In the genomic region with DNA sequence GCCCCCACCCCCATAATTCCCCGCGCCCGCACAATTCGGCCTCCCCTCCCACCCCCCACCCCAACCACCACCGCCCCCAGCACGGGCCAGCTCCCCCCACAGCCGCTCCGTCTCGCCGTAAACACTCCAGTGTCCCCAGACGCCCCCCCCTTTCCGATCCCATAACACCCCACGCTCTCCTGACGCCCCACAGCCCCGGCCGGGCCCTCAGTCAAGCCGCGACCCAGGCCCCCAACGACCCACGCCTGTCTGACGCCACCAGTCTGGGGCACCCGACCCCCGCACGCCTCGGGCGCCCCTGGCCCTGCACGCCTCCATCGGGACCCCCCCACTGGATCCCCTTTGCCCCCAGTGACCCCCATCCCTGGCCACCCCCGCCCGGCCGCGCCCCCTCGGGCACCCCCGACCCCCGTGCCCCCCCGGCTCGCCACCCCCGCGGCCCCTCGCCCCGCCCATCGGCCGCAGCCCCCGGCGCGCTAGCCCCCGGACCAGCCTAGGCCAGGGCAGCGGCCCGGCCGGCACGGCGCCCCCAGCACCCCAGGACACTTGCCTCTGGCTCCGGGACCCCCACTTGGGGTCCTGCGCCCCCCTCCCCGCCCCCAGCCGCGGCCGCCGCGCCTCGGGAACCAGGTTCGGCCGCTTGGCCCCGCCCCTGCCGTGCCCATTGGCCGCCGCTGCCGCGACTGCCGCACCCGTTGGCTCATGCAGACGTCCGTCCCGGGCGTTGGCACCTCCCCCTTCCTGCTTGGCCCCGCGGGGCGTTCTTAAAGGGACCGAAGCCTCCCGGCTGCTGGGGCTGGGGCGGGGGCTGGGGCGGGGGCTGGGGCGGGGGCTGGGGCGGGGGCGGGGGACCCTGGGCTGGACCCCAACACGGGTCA, we compare ENCODE assay signal across 8 cellular contexts.
DNase-seq lines count a peak whose midpoint lies in the region; ATAC-seq lines count a peak whose summit lies in the region.

A gene (minus strand): TSS at position 638 of the 878 bp plus-strand sequence. CDS start 1,603 bp downstream, outside the sequence.

- peak; percentile 36 for DNase-seq in NCI-H345 treated with DMSO at 0.1 percent for 48 hours (lab: John Stamatoyannopoulos, UW; ENCODE audit: unreplicated experiment)
- DNase-seq in central memory CD4-positive, alpha-beta T cell: peak; percentile 89
- peak; percentile 92 for DNase-seq in islet precursor cell
- peak; percentile 82 to 95 for DNase-seq in stimulated activated CD4-positive, alpha-beta T cell treated with anti-CD3 and anti-CD28 coated beads, Interleukin-12 subunit alpha, Interleukin-12 subunit beta, amount 100 ng/mL, for 24 hours (ENCODE audit: low read depth in 2 of 2)

- no peak within 1 kb of the TSS for H2AFZ ChIP-seq in ACC112 (ENCODE audit: low read length, unreplicated experiment)

- H3K36me3 ChIP-seq in ACC112 (ENCODE audit: insufficient read depth, low read length): peaks cover 5% of the 10 kb centered on the region; the same call in 1 of the 2 replicates

- H3K27ac ChIP-seq in ACC112 (ENCODE audit: low read depth, low read length): peak within 1 kb of the TSS; percentile 9; the same call in 1 of the 2 replicates

- H3K79me2 ChIP-seq in ACC112 (ENCODE audit: control insufficient read depth, insufficient read depth, low read length, unreplicated experiment): peaks cover 12% of the 10 kb centered on the region

- peak within 1 kb of the TSS; percentile 85 for H3K4me3 ChIP-seq in ACC112 (ENCODE audit: low read depth, low read length)

- peaks cover 13% of the 10 kb centered on the region for H3K4me1 ChIP-seq in ACC112 (ENCODE audit: control insufficient read depth, insufficient read depth, low read length, unreplicated experiment)

- ATAC-seq in GM18907 (IDR thresholded peaks at IDR 0.05; ENCODE audit: unreplicated experiment) (peak; percentile 92), HG03175 (IDR thresholded peaks at IDR 0.05; ENCODE audit: unreplicated experiment) (peak; percentile 94)
- ATAC-seq in activated CD4-positive, CD25-positive, alpha-beta regulatory T cell treated with anti-CD3 and anti-CD28 coated beads, Interleukin-2, amount 50 U/mL, for 24 hours: peak; percentile 95 to 97

- H3K27me3 ChIP-seq in ACC112 (ENCODE audit: insufficient read depth, low read length): no peaks in the 10 kb centered on the region

Comparison
In these comparisons a context has a peak if more than half of its experiments do, and no peak if none do; other contexts are left out.
1. Peak in every context shown above with its lines: DNase-seq, ATAC-seq, H3K4me3 ChIP-seq and H3K27ac ChIP-seq.
2. DNase-seq: peak in every context shown above with its lines; median percentile 92 in islet precursor cell; 89 in central memory CD4-positive, alpha-beta T cell; 88 in stimulated activated CD4-positive, alpha-beta T cell treated with anti-CD3 and anti-CD28 coated beads, Interleukin-12 subunit alpha, Interleukin-12 subunit beta, amount 100 ng/mL, for 24 hours; 36 in NCI-H345 treated with DMSO at 0.1 percent for 48 hours.